ENCODE assay signal across 11 cellular contexts in the genomic region with DNA sequence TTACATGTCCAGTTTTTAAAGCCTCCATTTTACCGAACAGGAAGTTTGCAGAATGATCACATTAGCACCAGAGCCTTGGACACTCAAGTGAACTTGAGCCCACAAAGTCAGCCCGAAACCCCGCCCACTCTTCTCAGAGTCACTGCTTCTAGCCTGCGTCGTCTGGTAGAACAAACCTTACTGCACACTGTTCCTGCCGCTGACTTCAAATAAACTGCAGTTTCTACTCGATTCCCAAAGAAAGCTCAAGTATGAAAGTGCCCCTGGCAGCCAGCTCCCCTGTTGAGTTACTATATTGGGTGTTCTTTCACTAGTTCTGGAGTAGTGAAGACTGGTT.
DNase-seq lines count a peak whose midpoint lies in the region; ATAC-seq and TF ChIP-seq lines count a peak whose summit lies in the region.
"Had no signal": no experiment of that assay in that cellular context is flagged by ENCODE, and none has a peak within 500 bp of the region (broad histone marks: within the 10 kb centered on the region; RNA-seq: fewer than 3 reads in every experiment).

No MANE protein-coding gene starts in this region.

- DNase-seq in EH (ENCODE audit: low read depth) (peak; percentile 27), SK-N-MC (ENCODE audit: low read depth, low spot score) (peak; percentile 75), left ventricle myocardium inferior (peak; percentile 67), sigmoid colon (peak; percentile 87), SKM-1 (lab: John Stamatoyannopoulos, UW; ENCODE audit: unreplicated experiment) (no peak), amniotic stem cell (lab: John Stamatoyannopoulos, UW) (no peak), GM13977 (ENCODE audit: low spot score) (no peak)
- DNase-seq: GF-D8; OCI-M1; stimulated activated naive CD4-positive, alpha-beta T cell had no signal

- no peak for ATAC-seq in HG03097 (IDR thresholded peaks at IDR 0.05; ENCODE audit: low FRiP score, unreplicated experiment)

- H3K9me3 ChIP-seq in SK-N-MC (ENCODE audit: low read depth, low read length) (no peaks in the 10 kb centered on the region), left ventricle myocardium inferior (replicated peaks) (no peaks in the 10 kb centered on the region), sigmoid colon (no peaks in the 10 kb centered on the region)

- H3K4me1 ChIP-seq in left ventricle myocardium inferior = peaks cover 41% of the 10 kb centered on the region
- H3K4me1 ChIP-seq in sigmoid colon = peaks cover 0 to 9% (median 3%) of the 10 kb centered on the region in 4 donors

- H3K27ac ChIP-seq in SK-N-MC (peak overlapping the region; percentile 100), left ventricle myocardium inferior (replicated peaks) (peak overlapping the region; percentile 67), sigmoid colon (peak overlapping the region in 1 of 4 donors; percentile 34)

- in situ Hi-C loops in GM13977 (cut with MboI; ENCODE audit: low pct_unique_long_range_greater_than_20kb, low sequenced_read_pairs, unreplicated experiment) = no loop called here

- WGBS in sigmoid colon, 2 donors = 14 to 51% methylated on average over 7 of the region's 7 CpGs

- H3K27me3 ChIP-seq in left ventricle myocardium inferior (ENCODE audit: low read depth) (no peaks in the 10 kb centered on the region), sigmoid colon (no peaks in the 10 kb centered on the region)

- no peaks in the 10 kb centered on the region for H3K36me3 ChIP-seq in SK-N-MC (ENCODE audit: insufficient read depth, low read length)
- H3K36me3 ChIP-seq in left ventricle myocardium inferior = no peaks in the 10 kb centered on the region
- H3K36me3 ChIP-seq in sigmoid colon = peaks cover 0 to 6% (median 0%) of the 10 kb centered on the region in 4 donors

- no peak for TF ChIP-seq POLR2A in sigmoid colon (IDR thresholded peaks at IDR 0.05)

- TF ChIP-seq EP300 in sigmoid colon (IDR thresholded peaks at IDR 0.05) = no peak

- intact Hi-C loops in left ventricle myocardium inferior (cut with micrococcal nuclease) = no loop called here
- intact Hi-C loops in sigmoid colon (cut with DNase I) = no loop called here

- H3K4me3 ChIP-seq in SK-N-MC = peak overlapping the region; percentile 76
- peak overlapping the region; percentile 41 for H3K4me3 ChIP-seq in left ventricle myocardium inferior
- no peak overlapping the region for H3K4me3 ChIP-seq in sigmoid colon

- TF ChIP-seq CTCF in left ventricle myocardium inferior (IDR thresholded peaks at IDR 0.05; ENCODE audit: borderline replicate concordance) (no peak), sigmoid colon (IDR thresholded peaks at IDR 0.05) (no peak), GM13977 (IDR thresholded peaks at IDR 0.05; ENCODE audit: extremely low read depth, insufficient read depth, missing control alignments) (no peak)

- H3K9ac ChIP-seq in SK-N-MC (ENCODE audit: insufficient read length) = peak overlapping the region; percentile 87

Comparison
In these comparisons a context has a peak if more than half of its experiments do, and no peak if none do; other contexts are left out.
1. DNase-seq: peak in EH (single experiment), SK-N-MC (single experiment), left ventricle myocardium inferior (single experiment) and sigmoid colon (single experiment); none in SKM-1 (single experiment), amniotic stem cell (single experiment) and GM13977 (single experiment).
2. H3K4me3 ChIP-seq: peak in SK-N-MC (single experiment) and left ventricle myocardium inferior (single experiment); none in sigmoid colon (0 of 4).